21 cellular contexts compared by ENCODE assay signal in the genomic region with DNA sequence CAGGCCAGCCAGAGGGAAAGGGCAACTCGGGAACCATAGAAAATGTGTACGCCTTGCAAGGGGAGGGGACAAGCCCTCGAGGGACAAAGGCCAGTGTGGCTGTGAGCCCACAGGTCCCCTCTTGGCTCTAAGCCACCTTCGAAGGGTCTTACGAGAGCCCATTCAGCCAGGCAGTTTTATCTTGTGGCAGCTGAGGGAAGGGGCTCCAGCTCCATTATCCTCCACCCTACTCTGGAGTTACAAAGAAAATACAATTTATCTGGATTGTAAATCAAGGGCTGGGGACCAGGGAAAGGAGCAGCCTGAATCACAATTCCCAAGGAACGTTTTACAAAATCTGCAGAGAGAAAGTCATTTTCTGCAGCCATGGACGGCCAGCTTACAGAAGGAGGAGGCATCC.
DNase-seq lines count a peak whose midpoint lies in the region; ATAC-seq and TF ChIP-seq lines count a peak whose summit lies in the region.
"Had no signal": no experiment of that assay in that cellular context is flagged by ENCODE, and none has a peak within 500 bp of the region (broad histone marks: within the 10 kb centered on the region; RNA-seq: fewer than 3 reads in every experiment).

No MANE protein-coding gene starts in this region.

- no peaks in the 10 kb centered on the region for H3K27me3 ChIP-seq in RWPE2 (ENCODE audit: insufficient read depth, poor library complexity, severe bottlenecking)
- H3K27me3 ChIP-seq in sigmoid colon, result no peaks in the 10 kb centered on the region
- H3K27me3 ChIP-seq: BLaER1 treated with 17β-estradiol and CSF1 and Interleukin-3, amounts not matched to agents 10 nM and 100 nM had no signal

- peaks cover 40% of the 10 kb centered on the region for H3K27me3 Mint-ChIP-seq in nephron progenitor cell (ENCODE audit: low read depth, poor library complexity)

- no peaks in the 10 kb centered on the region for H3K4me1 ChIP-seq in RWPE2 (ENCODE audit: insufficient read depth, poor library complexity, severe bottlenecking)
- peaks cover 0 to 4% (median 0%) of the 10 kb centered on the region in 4 donors for H3K4me1 ChIP-seq in sigmoid colon
- H3K4me1 ChIP-seq: Caco-2 had no signal

- ATAC-seq in RWPE2 (ENCODE audit: low read depth), result no peak

- H3K9me3 ChIP-seq in RWPE2 (ENCODE audit: severe bottlenecking) (no peaks in the 10 kb centered on the region), sigmoid colon (no peaks in the 10 kb centered on the region)
- H3K9me3 ChIP-seq: BLaER1 treated with 17β-estradiol and CSF1 and Interleukin-3, amounts not matched to agents 10 nM and 100 nM; Caco-2 had no signal

- TF ChIP-seq POLR2A in sigmoid colon (IDR thresholded peaks at IDR 0.05), result no peak

- H3K27ac ChIP-seq in RWPE2 (ENCODE audit: poor library complexity, severe bottlenecking) (no peak overlapping the region), sigmoid colon (no peak overlapping the region)
- H3K27ac ChIP-seq: BLaER1 treated with 17β-estradiol and CSF1 and Interleukin-3, amounts not matched to agents 10 nM and 100 nM; KMS-11 had no signal

- 66 to 75% methylated on average over 7 of the region's 7 CpGs for WGBS in sigmoid colon, 2 donors

- TF ChIP-seq CTCF in RWPE2 (IDR thresholded peaks at IDR 0.05; ENCODE audit: poor library complexity, severe bottlenecking), result no peak
- TF ChIP-seq CTCF in nephron progenitor cell (IDR thresholded peaks at IDR 0.05), result no peak
- TF ChIP-seq CTCF in sigmoid colon (IDR thresholded peaks at IDR 0.05), result no peak

- H3K4me3 ChIP-seq in RWPE2 (ENCODE audit: severe bottlenecking) (no peak overlapping the region), sigmoid colon (no peak overlapping the region)
- H3K4me3 ChIP-seq: BLaER1 treated with 17β-estradiol and CSF1 and Interleukin-3, amounts not matched to agents 10 nM and 100 nM had no signal

- intact Hi-C loops in sigmoid colon (cut with DNase I), result no loop called here

- H3K9me3 Mint-ChIP-seq in nephron progenitor cell, result no peaks in the 10 kb centered on the region
- H3K9me3 Mint-ChIP-seq: CD4-positive, alpha-beta memory T cell had no signal

- H3K4me3 Mint-ChIP-seq in nephron progenitor cell, result peak overlapping the region; percentile 14
- H3K4me3 Mint-ChIP-seq: CD4-positive, alpha-beta memory T cell had no signal

- TF ChIP-seq EP300 in sigmoid colon (IDR thresholded peaks at IDR 0.05), result no peak

- no peaks in the 10 kb centered on the region for H3K36me3 ChIP-seq in RWPE2 (ENCODE audit: low read depth)
- no peaks in the 10 kb centered on the region for H3K36me3 ChIP-seq in sigmoid colon
- H3K36me3 ChIP-seq: BLaER1 treated with 17β-estradiol and CSF1 and Interleukin-3, amounts not matched to agents 10 nM and 100 nM had no signal

- H3K4me1 Mint-ChIP-seq in nephron progenitor cell, result peaks cover 50% of the 10 kb centered on the region
- H3K4me1 Mint-ChIP-seq: CD4-positive, alpha-beta memory T cell had no signal

- DNase-seq in NCI-H1092 (lab: John Stamatoyannopoulos, UW) (peak; percentile 39), RWPE2 (ENCODE audit: low spot score) (peak; percentile 9), nephron progenitor cell (no peak), sigmoid colon (peak; percentile 49), AML-193 (lab: John Stamatoyannopoulos, UW) (no peak), DMS53 (lab: John Stamatoyannopoulos, UW) (no peak), DMS114 treated with DMSO at 0.1 percent for 48 hours (lab: John Stamatoyannopoulos, UW; ENCODE audit: unreplicated experiment) (no peak)
- DNase-seq: CD4-positive, alpha-beta memory T cell; DMS 273 treated with DMSO at 0.1 percent for 48 hours; GDM1; GOT3; HCEC 1CT; IMR-90; NCI-H1694; NCI-H2081; NCI-H446; NCI-H526; SHP77 had no signal

- H3K36me3 Mint-ChIP-seq in nephron progenitor cell (ENCODE audit: low read depth), result no peaks in the 10 kb centered on the region
- H3K36me3 Mint-ChIP-seq: CD4-positive, alpha-beta memory T cell had no signal

- H3K27ac Mint-ChIP-seq in nephron progenitor cell, result peak overlapping the region; percentile 14

Comparison
In these comparisons a context has a peak if more than half of its experiments do, and no peak if none do; other contexts are left out.
1. DNase-seq: peak in NCI-H1092 (single experiment), RWPE2 (single experiment) and sigmoid colon (single experiment); none in nephron progenitor cell (single experiment), AML-193 (0 of 2), DMS53 (single experiment) and DMS114 treated with DMSO at 0.1 percent for 48 hours (single experiment).